14 cellular contexts compared by ENCODE assay signal in the genomic region with DNA sequence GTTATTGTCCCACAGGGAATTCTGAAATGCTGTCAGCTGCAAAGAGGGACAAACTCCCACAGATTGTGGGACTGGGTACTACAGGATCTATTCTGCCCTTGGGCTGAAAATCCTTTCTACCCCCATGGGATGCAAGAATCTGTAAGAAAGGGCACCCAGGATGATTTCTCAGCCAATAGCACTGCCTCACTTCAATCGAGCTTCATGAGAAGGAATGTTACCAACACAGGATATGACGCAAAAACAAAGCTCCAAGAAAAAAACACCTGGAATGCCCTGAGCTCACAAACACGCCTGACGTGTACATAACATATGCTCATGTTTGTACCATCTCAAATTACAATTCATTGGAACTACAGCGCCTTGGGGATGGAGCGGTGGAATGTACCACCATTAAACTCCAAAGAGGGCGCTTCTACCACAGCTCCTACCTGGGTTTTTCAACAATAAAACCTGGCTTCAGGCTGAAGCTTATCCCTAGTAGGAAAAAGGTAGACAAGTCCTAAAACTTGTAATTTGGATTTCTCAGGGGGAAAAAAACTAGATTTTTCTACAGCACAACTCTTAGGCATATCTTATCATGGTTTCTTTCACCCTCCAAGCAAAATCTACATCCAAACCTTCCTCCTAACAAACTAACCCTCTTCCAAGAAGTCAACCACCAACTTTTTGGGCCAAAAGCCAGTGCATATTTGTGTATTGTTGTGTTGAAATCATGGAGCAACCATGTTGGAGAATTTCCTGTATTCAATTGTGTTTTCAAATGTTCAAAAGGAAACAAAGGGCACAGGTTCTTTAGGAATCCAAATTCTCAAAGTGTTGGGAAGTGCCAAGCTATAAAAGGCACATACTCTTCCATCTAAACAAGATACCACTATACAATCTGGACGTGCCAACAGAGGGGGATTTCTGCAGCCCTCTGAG.
DNase-seq lines count a peak whose midpoint lies in the region; ATAC-seq and TF ChIP-seq lines count a peak whose summit lies in the region.
"Had no signal": no experiment of that assay in that cellular context is flagged by ENCODE, and none has a peak within 500 bp of the region (broad histone marks: within the 10 kb centered on the region; RNA-seq: fewer than 3 reads in every experiment).

No MANE protein-coding gene starts in this region.

- no peak overlapping the region for H3K4me3 ChIP-seq in fibroblast of the aortic adventitia (ENCODE audit: low read depth, low read length)
- no peak overlapping the region for H3K4me3 ChIP-seq in vagina
- H3K4me3 ChIP-seq: lung, testis had no signal

- peak; percentile 27 for DNase-seq in NCI-H82 (lab: John Stamatoyannopoulos, UW)
- no peak for DNase-seq in NCI-H82 treated with DMSO at 0.1 percent for 48 hours (lab: John Stamatoyannopoulos, UW; ENCODE audit: unreplicated experiment)
- no peak for DNase-seq in WTC11 (ENCODE audit: low spot score)
- DNase-seq in fibroblast of the aortic adventitia (ENCODE audit: low read depth): peak; percentile 96
- DNase-seq in vagina (ENCODE audit: extremely low spot score in 2 of 2): no peak
- no peak for DNase-seq in cerebellar nuclear complex (lab: John Stamatoyannopoulos, UW)
- no peak for DNase-seq in SKM-1 treated with dmso at 0.1 percent for 144 hours (lab: John Stamatoyannopoulos, UW; ENCODE audit: unreplicated experiment)
- DNase-seq: activated CD4-positive, alpha-beta memory T cell treated with anti-CD3 and anti-CD28 coated beads for 36 hours; activated naive CD4-positive, alpha-beta T cell treated with anti-CD3 and anti-CD28 coated beads, Interleukin-2, amount 50 U/mL, for 16 hours; GDM1; NCI-H1105; testis had no signal

- H3K9me3 ChIP-seq in vagina: no peaks in the 10 kb centered on the region
- H3K9me3 ChIP-seq: testis had no signal

- H3K4me1 ChIP-seq in vagina: peaks cover 95% of the 10 kb centered on the region

- no peaks in the 10 kb centered on the region for H3K9me3 Mint-ChIP-seq in WTC11
- H3K9me3 Mint-ChIP-seq: activated CD4-positive, alpha-beta memory T cell treated with anti-CD3 and anti-CD28 coated beads for 36 hours had no signal

- CTCF ChIA-PET in WTC11 (lab: Charles Lee): interaction anchor here (0.9 to 1.0 kb wide), 3 partner anchors 14 to 524 kb away, joined by 3 read pairs; no protein-coding TSS in a partner anchor

- no peaks in the 10 kb centered on the region for H3K36me3 Mint-ChIP-seq in WTC11
- H3K36me3 Mint-ChIP-seq: activated CD4-positive, alpha-beta memory T cell treated with anti-CD3 and anti-CD28 coated beads for 36 hours had no signal

- H3K27me3 ChIP-seq in vagina: no peaks in the 10 kb centered on the region
- H3K27me3 ChIP-seq: testis had no signal

- 0 out of 2 replicates have a peak overlapping the region, but pooled peaks have one; percentile 35 for H3K27ac Mint-ChIP-seq in WTC11
- H3K27ac Mint-ChIP-seq: activated CD4-positive, alpha-beta memory T cell treated with anti-CD3 and anti-CD28 coated beads for 36 hours had no signal

- H3K4me1 Mint-ChIP-seq in WTC11: peaks cover 23% of the 10 kb centered on the region

- TF ChIP-seq CTCF in WTC11 (IDR thresholded peaks at IDR 0.05) (no peak), fibroblast of the aortic adventitia (IDR thresholded peaks at IDR 0.05; ENCODE audit: insufficient read depth, low read length) (no peak), vagina (IDR thresholded peaks at IDR 0.05) (no peak)

- POLR2A ChIA-PET in WTC11 (lab: Charles Lee): interaction anchor here (0.6 kb wide), 1 partner anchor 1156 kb away, joined by 6 read pairs; no protein-coding TSS in a partner anchor

- no peaks in the 10 kb centered on the region for H3K27me3 Mint-ChIP-seq in WTC11 (ENCODE audit: low read depth)

- no peak overlapping the region for H3K4me3 Mint-ChIP-seq in WTC11
- H3K4me3 Mint-ChIP-seq: activated CD4-positive, alpha-beta memory T cell treated with anti-CD3 and anti-CD28 coated beads for 36 hours had no signal

- intact Hi-C loops in vagina (cut with DNase I): no loop called here

- H3K36me3 ChIP-seq in vagina: no peaks in the 10 kb centered on the region

- ATAC-seq in WTC11 (peak; percentile 60), GM21381 (IDR thresholded peaks at IDR 0.05; ENCODE audit: unreplicated experiment) (no peak)

- TF ChIP-seq POLR2A in vagina (IDR thresholded peaks at IDR 0.05): no peak

- peak overlapping the region; percentile 22 for H3K27ac ChIP-seq in vagina
- H3K27ac ChIP-seq: testis had no signal

TF ChIP-seq in WTC11, 78 proteins besides CTCF, POLR2A, EP300 and RAD21 (continues in another document):
- TF ChIP-seq ZBTB21 (CRISPR knock-in tag; IDR thresholded peaks at IDR 0.05; ENCODE audit: borderline replicate concordance) (no peak), IRF2 (CRISPR knock-in tag; IDR thresholded peaks at IDR 0.05; ENCODE audit: borderline replicate concordance, low read depth) (no peak), ZNF396 (CRISPR knock-in tag; IDR thresholded peaks at IDR 0.05; ENCODE audit: borderline replicate concordance) (no peak)
- TF ChIP-seq, protein P1, sequence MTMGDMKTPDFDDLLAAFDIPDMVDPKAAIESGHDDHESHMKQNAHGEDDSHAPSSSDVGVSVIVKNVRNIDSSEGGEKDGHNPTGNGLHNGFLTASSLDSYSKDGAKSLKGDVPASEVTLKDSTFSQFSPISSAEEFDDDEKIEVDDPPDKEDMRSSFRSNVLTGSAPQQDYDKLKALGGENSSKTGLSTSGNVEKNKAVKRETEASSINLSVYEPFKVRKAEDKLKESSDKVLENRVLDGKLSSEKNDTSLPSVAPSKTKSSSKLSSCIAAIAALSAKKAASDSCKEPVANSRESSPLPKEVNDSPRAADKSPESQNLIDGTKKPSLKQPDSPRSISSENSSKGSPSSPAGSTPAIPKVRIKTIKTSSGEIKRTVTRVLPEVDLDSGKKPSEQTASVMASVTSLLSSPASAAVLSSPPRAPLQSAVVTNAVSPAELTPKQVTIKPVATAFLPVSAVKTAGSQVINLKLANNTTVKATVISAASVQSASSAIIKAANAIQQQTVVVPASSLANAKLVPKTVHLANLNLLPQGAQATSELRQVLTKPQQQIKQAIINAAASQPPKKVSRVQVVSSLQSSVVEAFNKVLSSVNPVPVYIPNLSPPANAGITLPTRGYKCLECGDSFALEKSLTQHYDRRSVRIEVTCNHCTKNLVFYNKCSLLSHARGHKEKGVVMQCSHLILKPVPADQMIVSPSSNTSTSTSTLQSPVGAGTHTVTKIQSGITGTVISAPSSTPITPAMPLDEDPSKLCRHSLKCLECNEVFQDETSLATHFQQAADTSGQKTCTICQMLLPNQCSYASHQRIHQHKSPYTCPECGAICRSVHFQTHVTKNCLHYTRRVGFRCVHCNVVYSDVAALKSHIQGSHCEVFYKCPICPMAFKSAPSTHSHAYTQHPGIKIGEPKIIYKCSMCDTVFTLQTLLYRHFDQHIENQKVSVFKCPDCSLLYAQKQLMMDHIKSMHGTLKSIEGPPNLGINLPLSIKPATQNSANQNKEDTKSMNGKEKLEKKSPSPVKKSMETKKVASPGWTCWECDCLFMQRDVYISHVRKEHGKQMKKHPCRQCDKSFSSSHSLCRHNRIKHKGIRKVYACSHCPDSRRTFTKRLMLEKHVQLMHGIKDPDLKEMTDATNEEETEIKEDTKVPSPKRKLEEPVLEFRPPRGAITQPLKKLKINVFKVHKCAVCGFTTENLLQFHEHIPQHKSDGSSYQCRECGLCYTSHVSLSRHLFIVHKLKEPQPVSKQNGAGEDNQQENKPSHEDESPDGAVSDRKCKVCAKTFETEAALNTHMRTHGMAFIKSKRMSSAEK (CRISPR knock-in tag; IDR thresholded peaks at IDR 0.05; ENCODE audit: borderline replicate concordance): no peak
- TF ChIP-seq, protein P2, sequence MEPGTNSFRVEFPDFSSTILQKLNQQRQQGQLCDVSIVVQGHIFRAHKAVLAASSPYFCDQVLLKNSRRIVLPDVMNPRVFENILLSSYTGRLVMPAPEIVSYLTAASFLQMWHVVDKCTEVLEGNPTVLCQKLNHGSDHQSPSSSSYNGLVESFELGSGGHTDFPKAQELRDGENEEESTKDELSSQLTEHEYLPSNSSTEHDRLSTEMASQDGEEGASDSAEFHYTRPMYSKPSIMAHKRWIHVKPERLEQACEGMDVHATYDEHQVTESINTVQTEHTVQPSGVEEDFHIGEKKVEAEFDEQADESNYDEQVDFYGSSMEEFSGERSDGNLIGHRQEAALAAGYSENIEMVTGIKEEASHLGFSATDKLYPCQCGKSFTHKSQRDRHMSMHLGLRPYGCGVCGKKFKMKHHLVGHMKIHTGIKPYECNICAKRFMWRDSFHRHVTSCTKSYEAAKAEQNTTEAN (CRISPR knock-in tag; IDR thresholded peaks at IDR 0.05): no peak
- TF ChIP-seq, protein P3, sequence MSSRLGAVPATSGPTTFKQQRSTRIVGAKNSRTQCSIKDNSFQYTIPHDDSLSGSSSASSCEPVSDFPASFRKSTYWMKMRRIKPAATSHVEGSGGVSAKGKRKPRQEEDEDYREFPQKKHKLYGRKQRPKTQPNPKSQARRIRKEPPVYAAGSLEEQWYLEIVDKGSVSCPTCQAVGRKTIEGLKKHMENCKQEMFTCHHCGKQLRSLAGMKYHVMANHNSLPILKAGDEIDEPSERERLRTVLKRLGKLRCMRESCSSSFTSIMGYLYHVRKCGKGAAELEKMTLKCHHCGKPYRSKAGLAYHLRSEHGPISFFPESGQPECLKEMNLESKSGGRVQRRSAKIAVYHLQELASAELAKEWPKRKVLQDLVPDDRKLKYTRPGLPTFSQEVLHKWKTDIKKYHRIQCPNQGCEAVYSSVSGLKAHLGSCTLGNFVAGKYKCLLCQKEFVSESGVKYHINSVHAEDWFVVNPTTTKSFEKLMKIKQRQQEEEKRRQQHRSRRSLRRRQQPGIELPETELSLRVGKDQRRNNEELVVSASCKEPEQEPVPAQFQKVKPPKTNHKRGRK (CRISPR knock-in tag; IDR thresholded peaks at IDR 0.05; ENCODE audit: borderline replicate concordance): no peak
- TF ChIP-seq, protein P4, sequence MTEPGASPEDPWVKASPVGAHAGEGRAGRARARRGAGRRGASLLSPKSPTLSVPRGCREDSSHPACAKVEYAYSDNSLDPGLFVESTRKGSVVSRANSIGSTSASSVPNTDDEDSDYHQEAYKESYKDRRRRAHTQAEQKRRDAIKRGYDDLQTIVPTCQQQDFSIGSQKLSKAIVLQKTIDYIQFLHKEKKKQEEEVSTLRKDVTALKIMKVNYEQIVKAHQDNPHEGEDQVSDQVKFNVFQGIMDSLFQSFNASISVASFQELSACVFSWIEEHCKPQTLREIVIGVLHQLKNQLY (CRISPR knock-in tag; IDR thresholded peaks at IDR 0.05): no peak

Comparison
In these comparisons a context has a peak if more than half of its experiments do, and no peak if none do; other contexts are left out.
1. DNase-seq: peak in NCI-H82 (single experiment) and fibroblast of the aortic adventitia (single experiment); none in NCI-H82 treated with DMSO at 0.1 percent for 48 hours (single experiment), WTC11 (single experiment), vagina (0 of 2), cerebellar nuclear complex (0 of 2) and SKM-1 treated with dmso at 0.1 percent for 144 hours (single experiment).